20 cellular contexts compared by ENCODE assay signal in genomic region chr21:35266546-35266945, GRCh38.
DNase-seq lines count a peak whose midpoint lies in the region; ATAC-seq and TF ChIP-seq lines count a peak whose summit lies in the region.
"Had no signal": no experiment of that assay in that cellular context is flagged by ENCODE, and none has a peak within 500 bp of the region (broad histone marks: within the 10 kb centered on the region; RNA-seq: fewer than 3 reads in every experiment).

No MANE protein-coding gene starts in this region.

- no peak overlapping the region for H3K23ac ChIP-seq in trophoblast cell (ENCODE audit: low read length)

- no peaks in the 10 kb centered on the region for H3K79me1 ChIP-seq in trophoblast cell (ENCODE audit: low read length)

- H3K9me3 ChIP-seq in HEK293 (ENCODE audit: control insufficient read depth, insufficient read depth, low read depth, low read length) (no peaks in the 10 kb centered on the region), PC-9 (ENCODE audit: insufficient read depth, low read depth) (no peaks in the 10 kb centered on the region), esophagus (ENCODE audit: control insufficient read depth in 2 of 2, insufficient read depth in 1 of 2, low read depth in 1 of 2, low read length in 1 of 2) (no peaks in the 10 kb centered on the region), trophoblast cell (ENCODE audit: insufficient read depth, low read depth, low read length) (no peaks in the 10 kb centered on the region), lower lobe of right lung (no peaks in the 10 kb centered on the region)
- H3K9me3 ChIP-seq: adrenal gland, testis had no signal

- no peak overlapping the region for H2AK5ac ChIP-seq in trophoblast cell (ENCODE audit: low read length)

- BruUV-seq in PC-9 (replicated peaks; lab: Mats Ljungman, UMichigan): no TSS peak

- H2BK12ac ChIP-seq in trophoblast cell (ENCODE audit: low read length): no peak overlapping the region

- no peak overlapping the region for H2BK120ac ChIP-seq in trophoblast cell (ENCODE audit: insufficient read depth, low read length, poor library complexity)

- POLR2A ChIA-PET in HEK293 (lab: Yijun Ruan, JAX) (no interaction called here), PC-9 (lab: Charles Lee; ENCODE audit: unreplicated experiment) (no interaction called here)

- no peaks in the 10 kb centered on the region for H3K9me2 ChIP-seq in PC-9 (ENCODE audit: insufficient read depth)

- no peak overlapping the region for H4K8ac ChIP-seq in trophoblast cell (ENCODE audit: low read depth, low read length)

- H3K9me3 Mint-ChIP-seq in effector memory CD8-positive, alpha-beta T cell: no peaks in the 10 kb centered on the region

- no peak overlapping the region for H3K4me2 ChIP-seq in PC-9
- H3K4me2 ChIP-seq in trophoblast cell (ENCODE audit: low read length): no peak overlapping the region

- DNase-seq in PC-9 (no peak), trophoblast cell (peak; percentile 92 to 97), lower lobe of right lung (no peak), NCI-H2081 (lab: John Stamatoyannopoulos, UW) (no peak), DMS53 (lab: John Stamatoyannopoulos, UW) (no peak)
- DNase-seq in effector memory CD8-positive, alpha-beta T cell: no peak
- DNase-seq: activated CD4-positive, alpha-beta memory T cell treated with anti-CD3 and anti-CD28 coated beads, Interleukin-2, amount 10 ng/mL, durations not matched to agents 7 days and 5 days; activated CD4-positive, CD25-positive, alpha-beta regulatory T cell; activated gamma-delta T cell treated with Interleukin-2 at 50 U/mL for 16 hours; activated T-cell treated with anti-CD3 and anti-CD28 coated beads for 4 hours; adrenal gland; cortex of kidney; NCI-H1694; NCI-H2171 treated with DMSO at 0.1 percent for 48 hours; Right ventricle myocardium superior; testis had no signal

- H3F3A ChIP-seq in PC-9 (ENCODE audit: insufficient read depth, low read depth): no peaks in the 10 kb centered on the region

- no peak overlapping the region for H3K4ac ChIP-seq in trophoblast cell (ENCODE audit: low read depth, low read length)

- H4K91ac ChIP-seq in trophoblast cell (ENCODE audit: low read depth, low read length): no peak overlapping the region

- no peak overlapping the region for H4K12ac ChIP-seq in trophoblast cell (ENCODE audit: low read depth, low read length)

- 53 to 80% methylated on average over 3 of the region's 3 CpGs for whole genome bisulfite sequencing in esophagus, 2 donors
- WGBS in trophoblast cell (ENCODE audit: extremely low coverage, insufficient coverage, insufficient read length): no CpG with 5 or more reads among the region's 3 CpGs

- no peaks in the 10 kb centered on the region for H4K20me1 ChIP-seq in PC-9 (ENCODE audit: insufficient read depth)

- H3K4me1 ChIP-seq in HEK293 (ENCODE audit: control insufficient read depth, insufficient read depth, low read length) (no peaks in the 10 kb centered on the region), PC-9 (replicated peaks; ENCODE audit: insufficient read depth) (peaks cover 22% of the 10 kb centered on the region), esophagus (ENCODE audit: control insufficient read depth in 2 of 2, insufficient read depth in 2 of 2, low read length in 1 of 2) (peaks cover 0 to 3% of the 10 kb centered on the region in 2 donors), trophoblast cell (ENCODE audit: control insufficient read depth in 1 of 2, insufficient read depth in 2 of 2, low read length in 2 of 2) (peaks cover 2 to 6% of the 10 kb centered on the region in 2 experiments), lower lobe of right lung (no peaks in the 10 kb centered on the region)
- H3K4me1 ChIP-seq: adrenal gland, testis had no signal

- H3K27me3 ChIP-seq in PC-9 (ENCODE audit: insufficient read depth, low read depth): no peaks in the 10 kb centered on the region
- no peaks in the 10 kb centered on the region for H3K27me3 ChIP-seq in esophagus (ENCODE audit: control insufficient read depth in 1 of 2, insufficient read depth in 2 of 2, low read length in 2 of 2)
- H3K27me3 ChIP-seq in trophoblast cell (ENCODE audit: insufficient read depth, low read length): no peaks in the 10 kb centered on the region
- no peaks in the 10 kb centered on the region for H3K27me3 ChIP-seq in lower lobe of right lung (ENCODE audit: low read depth)
- H3K27me3 ChIP-seq: adrenal gland, testis had no signal

- intact Hi-C loops in PC-9 (cut with micrococcal nuclease; ENCODE audit: unreplicated experiment): no loop called here
- intact Hi-C loops in lower lobe of right lung (cut with DNase I): no loop called here

- CTCF ChIA-PET in HEK293 (lab: Yijun Ruan, JAX) (no interaction called here), PC-9 (lab: Charles Lee) (no interaction called here)

- no peak overlapping the region for H3K4me3 ChIP-seq in HEK293 (ENCODE audit: low read depth, low read length)
- H3K4me3 ChIP-seq in PC-9: no peak overlapping the region
- H3K4me3 ChIP-seq in esophagus (ENCODE audit: low read depth in 1 of 2, low read length in 2 of 2): no peak overlapping the region
- H3K4me3 ChIP-seq in trophoblast cell (ENCODE audit: low read depth, low read length): no peak overlapping the region
- H3K4me3 ChIP-seq in lower lobe of right lung: no peak overlapping the region
- H3K4me3 ChIP-seq: adrenal gland, cardiac muscle cell, testis had no signal

- H3K27ac Mint-ChIP-seq in effector memory CD8-positive, alpha-beta T cell: no peak overlapping the region
- H3K27ac Mint-ChIP-seq: activated CD4-positive, alpha-beta memory T cell treated with anti-CD3 and anti-CD28 coated beads, Interleukin-2, amount 10 ng/mL, durations not matched to agents 7 days and 5 days; progenitor cell of endocrine pancreas had no signal

- no peak overlapping the region for H3K14ac ChIP-seq in trophoblast cell (ENCODE audit: low read length)

- no peak overlapping the region for H3K18ac ChIP-seq in trophoblast cell (ENCODE audit: low read length)

- peaks cover 0 to 14% of the 10 kb centered on the region in 2 donors for H3K27me3 Mint-ChIP-seq in effector memory CD8-positive, alpha-beta T cell
- H3K27me3 Mint-ChIP-seq: activated CD4-positive, alpha-beta memory T cell treated with anti-CD3 and anti-CD28 coated beads, Interleukin-2, amount 10 ng/mL, durations not matched to agents 7 days and 5 days; progenitor cell of endocrine pancreas had no signal

- no peak overlapping the region for H3K4me3 Mint-ChIP-seq in effector memory CD8-positive, alpha-beta T cell
- H3K4me3 Mint-ChIP-seq: activated CD4-positive, alpha-beta memory T cell treated with anti-CD3 and anti-CD28 coated beads, Interleukin-2, amount 10 ng/mL, durations not matched to agents 7 days and 5 days had no signal

- no peak overlapping the region for H3K9ac ChIP-seq in trophoblast cell (ENCODE audit: low read length)

- H3K27ac ChIP-seq in HEK293 (ENCODE audit: extremely low read depth, low read depth, low read length) (no peak overlapping the region), PC-9 (0 out of 2 replicates have a peak overlapping the region, but pooled peaks have one; percentile 77), esophagus (ENCODE audit: low read depth in 2 of 2, low read length in 1 of 2) (peak overlapping the region; percentile 81 to 85), trophoblast cell (ENCODE audit: low read depth, low read length) (no peak overlapping the region), lower lobe of right lung (no peak overlapping the region)
- H3K27ac ChIP-seq: adrenal gland, cardiac muscle cell, testis had no signal

- H3K79me2 ChIP-seq in PC-9 (ENCODE audit: low read depth): no peaks in the 10 kb centered on the region
- no peaks in the 10 kb centered on the region for H3K79me2 ChIP-seq in trophoblast cell (ENCODE audit: control insufficient read depth, insufficient read depth, low read length, poor library complexity)

- H2BK5ac ChIP-seq in trophoblast cell (ENCODE audit: low read depth, low read length, poor library complexity): no peak overlapping the region

- H2AFZ ChIP-seq in PC-9 (no peak overlapping the region), trophoblast cell (ENCODE audit: insufficient read depth, low read length, poor library complexity) (no peak overlapping the region)

- H3K4me1 Mint-ChIP-seq in effector memory CD8-positive, alpha-beta T cell (ENCODE audit: low read depth in 2 of 2): no peaks in the 10 kb centered on the region
- H3K4me1 Mint-ChIP-seq: activated CD4-positive, alpha-beta memory T cell treated with anti-CD3 and anti-CD28 coated beads, Interleukin-2, amount 10 ng/mL, durations not matched to agents 7 days and 5 days had no signal

- no peak for ATAC-seq in lower lobe of right lung
- ATAC-seq in effector memory CD8-positive, alpha-beta T cell (replicated peaks): no peak

- H3K36me3 ChIP-seq in HEK293 (ENCODE audit: control insufficient read depth in 2 of 2, insufficient read depth in 1 of 2, low read length in 2 of 2) (no peaks in the 10 kb centered on the region), PC-9 (ENCODE audit: low read depth) (no peaks in the 10 kb centered on the region), esophagus (ENCODE audit: control insufficient read depth in 2 of 2, insufficient read depth in 2 of 2, low read length in 1 of 2) (no peaks in the 10 kb centered on the region), trophoblast cell (ENCODE audit: control insufficient read depth in 1 of 2, insufficient read depth in 2 of 2, low read length in 2 of 2) (no peaks in the 10 kb centered on the region), lower lobe of right lung (no peaks in the 10 kb centered on the region)
- H3K36me3 ChIP-seq: adrenal gland, cardiac muscle cell had no signal

- TF ChIP-seq CTCF in HEK293 (tag by site-specific recombination; IDR thresholded peaks at IDR 0.05) (no peak), PC-9 (conservative IDR thresholded peaks at IDR 0.05) (no peak), lower lobe of right lung (IDR thresholded peaks at IDR 0.05) (no peak)

- H3K36me3 Mint-ChIP-seq in effector memory CD8-positive, alpha-beta T cell (ENCODE audit: insufficient read depth): no peaks in the 10 kb centered on the region

TF ChIP-seq in HEK293, 187 proteins besides CTCF, POLR2A, EP300 and RAD21:
- TF ChIP-seq SCRT2 (tag by site-specific recombination; IDR thresholded peaks at IDR 0.05) (peak; percentile 31; the same call in 1 of the 2 replicates), ZNF248 (tag by site-specific recombination; IDR thresholded peaks at IDR 0.05) (no peak), ZNF121 (tag by site-specific recombination; IDR thresholded peaks at IDR 0.05) (no peak)

Comparison
In these comparisons a context has a peak if more than half of its experiments do, and no peak if none do; other contexts are left out.
1. H3K27ac ChIP-seq: peak in PC-9 (single experiment) and esophagus (2 of 2); none in HEK293 (single experiment), trophoblast cell (single experiment) and lower lobe of right lung (single experiment).
2. DNase-seq: peak in trophoblast cell (2 of 2); none in PC-9 (0 of 2), lower lobe of right lung (single experiment), NCI-H2081 (0 of 2), effector memory CD8-positive, alpha-beta T cell (0 of 3) and DMS53 (single experiment).